In the genomic region with DNA sequence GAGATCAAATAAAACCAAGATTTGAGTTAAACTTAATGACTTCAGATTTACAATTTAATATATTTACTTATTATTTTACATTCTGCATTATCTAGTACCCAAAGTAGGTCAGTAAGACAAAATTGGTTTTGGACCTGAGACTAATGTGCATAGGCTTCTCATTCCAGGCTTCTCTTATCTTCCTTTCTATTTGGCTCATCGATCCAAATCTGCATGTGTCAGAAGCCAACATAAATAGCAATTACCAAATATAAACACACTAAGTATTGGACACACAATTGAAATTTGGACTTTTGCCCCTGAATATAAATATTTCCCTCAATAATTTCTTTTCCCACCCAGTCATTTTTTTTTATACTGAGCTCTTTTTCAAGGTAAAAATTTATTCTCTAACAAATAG, we compare ENCODE assay signal across 27 cellular contexts.
"Had no signal": no experiment of that assay in that cellular context is flagged by ENCODE, and none has a peak within 500 bp of the region (broad histone marks: within the 10 kb centered on the region; RNA-seq: fewer than 3 reads in every experiment).

No MANE protein-coding gene starts in this region.

- ATAC-seq: activated CD4-positive, alpha-beta T cell treated with anti-CD3 and anti-CD28 coated beads for 36 hours; activated T-helper 17 cell treated with anti-CD3 and anti-CD28 coated beads, Interleukin-2, amount 50 U/mL, for 72 hours; Panc1; T-cell had no signal

- H3K36me3 ChIP-seq: adrenal gland, MG63, WERI-Rb-1 had no signal

- H3K4me3 ChIP-seq: adrenal gland, MG63 had no signal

- DNase-seq: activated CD4-positive, alpha-beta memory T cell treated with anti-CD3 and anti-CD28 coated beads, Interleukin-2, amount 10 ng/mL, durations not matched to agents 7 days and 5 days; activated CD4-positive, alpha-beta T cell treated with anti-CD3 and anti-CD28 coated beads for 36 hours; activated CD4-positive, alpha-beta T cell treated with anti-CD3 and anti-CD28 coated beads, Interleukin-2, amount 50 U/mL, for 1 hour; activated gamma-delta T cell; activated naive CD4-positive, alpha-beta T cell treated with anti-CD3 and anti-CD28 coated beads, Interleukin-2, amount 10 ng/mL, durations not matched to agents 7 days and 5 days; activated naive CD8-positive, alpha-beta T cell treated with anti-CD3 and anti-CD28 coated beads, Interleukin-2, amount 10 ng/mL, durations not matched to agents 7 days and 5 days; activated T-cell treated with anti-CD3 and anti-CD28 coated beads for 4 hours; activated T-cell treated with anti-CD3 and anti-CD28 coated beads, Interleukin-2, amount 50 U/mL, for 48 hours; adrenal gland; anterior cingulate cortex; KG1; MG63; MV-4-11; NCI-H146; NCI-H187 treated with DMSO at 0.1 percent for 48 hours; NCI-H2081 treated with DMSO at 0.1 percent for 48 hours; NCI-H446; NCI-H524; Right ventricle myocardium superior; RPMI8226; T-cell; T-helper 2 cell; T1000; WERI-Rb-1 had no signal

- H3K4me1 ChIP-seq: adrenal gland had no signal

- H3K27me3 ChIP-seq: adrenal gland, MG63 had no signal

- H3K27ac ChIP-seq: adrenal gland, WERI-Rb-1 had no signal

- FAIRE-seq: TTC549 had no signal

- H3K9me3 ChIP-seq: adrenal gland, MG63 had no signal
